Comparison of ENCODE assay signal across 1 cellular context in genomic region chr2:37583867-37584266, GRCh38.
TF ChIP-seq lines count a peak whose summit lies in the region.

No MANE protein-coding gene starts in this region.

TF ChIP-seq in GM23338, 12 proteins besides CTCF, POLR2A, EP300 and RAD21 (continued from another document):
- TF ChIP-seq REST (IDR thresholded peaks at IDR 0.05; ENCODE audit: unreplicated experiment): no peak
- no peak for TF ChIP-seq JUNB (IDR thresholded peaks at IDR 0.05; ENCODE audit: unreplicated experiment)
